Comparison of ENCODE assay signal across 1 cellular context in genomic region chr11:9613118-9613829, GRCh38.
TF ChIP-seq lines count a peak whose summit lies in the region.

No MANE protein-coding gene starts in this region.

TF ChIP-seq in K562, 482 proteins besides CTCF, POLR2A, EP300 and RAD21 (continued from another document and continues in another):
- TF ChIP-seq ZNF592 (IDR thresholded peaks at IDR 0.05) (no peak), CC2D1A (IDR thresholded peaks at IDR 0.05) (peak; percentile 70; the same call in 1 of the 2 replicates), ZNF76 (CRISPR knock-in tag; IDR thresholded peaks at IDR 0.05; ENCODE audit: borderline replicate concordance) (no peak), CTCFL (IDR thresholded peaks at IDR 0.05; ENCODE audit: borderline replicate concordance, insufficient read depth, low read depth, low read length, poor library complexity, severe bottlenecking) (peak; percentile 72), TBP (optimal IDR thresholded peaks at IDR 0.05; ENCODE audit: low read depth, low read length) (peak; percentile 69), PCBP2 (IDR thresholded peaks at IDR 0.05; ENCODE audit: low read depth, low read length, poor library complexity, severe bottlenecking) (no peak), ZNF609 (CRISPR knock-in tag; IDR thresholded peaks at IDR 0.05; ENCODE audit: borderline replicate concordance) (no peak), ZNF780A (CRISPR knock-in tag; IDR thresholded peaks at IDR 0.05) (no peak), EZH2 (IDR thresholded peaks at IDR 0.05; ENCODE audit: borderline replicate concordance, low read depth, low read length) (no peak), ZNF184 (CRISPR knock-in tag; IDR thresholded peaks at IDR 0.05) (no peak), ZNF512 (tag; IDR thresholded peaks at IDR 0.05) (peak; percentile 57; the same call in 1 of the 2 replicates), PKNOX1 (IDR thresholded peaks at IDR 0.05) (no peak), CBFB (CRISPR knock-in tag; IDR thresholded peaks at IDR 0.05) (peak; percentile 73; the same call in 1 of the 2 replicates), ZNF23 (CRISPR knock-in tag; IDR thresholded peaks at IDR 0.05) (no peak), SUPT5H (IDR thresholded peaks at IDR 0.05) (0 out of 2 replicates have a peak, but pooled peaks have one; percentile 18), PHTF2 (CRISPR knock-in tag; IDR thresholded peaks at IDR 0.05) (no peak), TFAP4 (CRISPR knock-in tag; IDR thresholded peaks at IDR 0.05; ENCODE audit: borderline replicate concordance) (peak; percentile 88), TCF15 (CRISPR knock-in tag; IDR thresholded peaks at IDR 0.05) (no peak), BRCA1 (IDR thresholded peaks at IDR 0.05) (no peak), BRCA1 (CRISPR knock-in tag; IDR thresholded peaks at IDR 0.05) (no peak), MTA1 (IDR thresholded peaks at IDR 0.05; ENCODE audit: borderline replicate concordance) (peak; percentile 27; the same call in 1 of the 2 replicates), ZBTB5 (IDR thresholded peaks at IDR 0.05) (no peak), SREBF2 (CRISPR knock-in tag; IDR thresholded peaks at IDR 0.05) (no peak), GTF3C2 (IDR thresholded peaks at IDR 0.05; ENCODE audit: borderline replicate concordance, extremely low read depth, insufficient read length) (no peak), MIER1 (IDR thresholded peaks at IDR 0.05; ENCODE audit: low read depth) (no peak), THAP12 (CRISPR knock-in tag; IDR thresholded peaks at IDR 0.05) (no peak), MXD1 (CRISPR knock-in tag; IDR thresholded peaks at IDR 0.05; ENCODE audit: borderline replicate concordance, poor library complexity, severe bottlenecking) (no peak), TRIM28 (IDR thresholded peaks at IDR 0.05) (no peak), JUN (IDR thresholded peaks at IDR 0.05; ENCODE audit: borderline replicate concordance, low read depth, low read length) (peak; percentile 100), JUN (CRISPR knock-in tag; IDR thresholded peaks at IDR 0.05; ENCODE audit: borderline replicate concordance) (peak; percentile 99), KLF16 (IDR thresholded peaks at IDR 0.05) (peak; percentile 62; the same call in 1 of the 2 replicates), CTBP1 (IDR thresholded peaks at IDR 0.05; ENCODE audit: borderline replicate concordance) (peak; percentile 63; the same call in 1 of the 2 replicates), NCOA4 (IDR thresholded peaks at IDR 0.05; ENCODE audit: partially characterized antibody) (no peak)
